Comparison of ENCODE assay signal across 1 cellular context in the genomic region with DNA sequence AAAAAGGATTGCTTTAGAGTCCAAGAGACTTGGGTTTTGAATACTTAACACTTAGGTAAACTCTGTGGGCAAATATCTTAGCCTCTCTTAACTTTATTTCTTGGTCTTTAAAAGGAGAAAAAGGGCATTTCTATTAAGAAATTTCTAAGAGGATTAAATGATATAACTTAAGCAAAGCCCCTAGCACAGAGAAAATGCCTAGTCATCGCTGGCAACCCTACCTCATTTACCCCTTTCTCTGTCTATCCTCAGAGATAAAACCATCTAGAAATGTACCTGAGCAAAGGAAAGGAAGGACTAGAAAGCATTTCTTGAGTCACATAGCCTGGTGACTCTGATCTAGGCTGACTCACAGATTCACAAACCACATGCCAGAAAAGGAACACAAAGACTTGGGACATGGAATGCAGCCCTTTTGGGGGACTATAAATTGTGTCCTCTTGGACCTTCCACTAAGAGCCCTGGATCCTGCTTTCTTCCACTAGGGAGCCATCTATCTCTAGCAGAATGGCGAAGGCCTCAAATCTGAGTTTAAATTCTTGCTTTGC.
A peak's percentile ranks its signal among the peaks of the same experiment; 100 is the strongest.
TF ChIP-seq lines count a peak whose summit lies in the region.

No MANE protein-coding gene starts in this region.

TF ChIP-seq in IMR-90, 13 proteins besides CTCF, POLR2A, EP300 and RAD21 (continued from another document):
- 0 out of 2 replicates have a peak, but pooled peaks have one; percentile 21 for TF ChIP-seq FOS (IDR thresholded peaks at IDR 0.05; ENCODE audit: low read depth, low read length)
